Comparison of ENCODE assay signal across 8 cellular contexts in genomic region chr15:58410353-58410752, GRCh38. TPM values are rescaled to one million over a fixed set of nuclear protein-coding genes. Genes with fewer than 3 reads are reported as not detected.
A peak's percentile ranks its signal among the peaks of the same experiment; 100 is the strongest.
DNase-seq lines count a peak whose midpoint lies in the region; ATAC-seq and TF ChIP-seq lines count a peak whose summit lies in the region.

No MANE protein-coding gene starts in this region.

- ATAC-seq in activated naive CD8-positive, alpha-beta T cell treated with anti-CD3 and anti-CD28 coated beads, Interleukin-2, amount 10 ng/mL, durations not matched to agents 7 days and 5 days (ENCODE audit: low read depth), result peak; percentile 76
- peak; percentile 71 to 91 (median 87) for ATAC-seq in natural killer cell
- ATAC-seq in HG03432 (IDR thresholded peaks at IDR 0.05; ENCODE audit: unreplicated experiment), result no peak

- POLR2A ChIA-PET in activated naive CD8-positive, alpha-beta T cell treated with anti-CD3 and anti-CD28 coated beads, Interleukin-2, amount 10 ng/mL, durations not matched to agents 7 days and 5 days (lab: Charles Lee), result interaction anchor here (0.6 to 2.2 kb wide), 17 partner anchors 17 to 944 kb away, joined by 3 to 19 read pairs (median 3); partner anchors contain the start of genes ADAM10 and MINDY2

- intact Hi-C loops in natural killer cell (cut with micrococcal nuclease), result loop anchor here (10.0 kb wide), 1 partner anchor 76 kb away; no protein-coding TSS in a partner anchor

- peaks cover 22% of the 10 kb centered on the region for H3K36me3 Mint-ChIP-seq in activated naive CD8-positive, alpha-beta T cell treated with anti-CD3 and anti-CD28 coated beads, Interleukin-2, amount 10 ng/mL, durations not matched to agents 7 days and 5 days
- no peaks in the 10 kb centered on the region for H3K36me3 Mint-ChIP-seq in natural killer cell

- peak overlapping the region; percentile 89 for H3K4me3 Mint-ChIP-seq in activated naive CD8-positive, alpha-beta T cell treated with anti-CD3 and anti-CD28 coated beads, Interleukin-2, amount 10 ng/mL, durations not matched to agents 7 days and 5 days
- peak overlapping the region; percentile 99 for H3K4me3 Mint-ChIP-seq in natural killer cell

- peak; percentile 46 for DNase-seq in AG09319 (ENCODE audit: extremely low read depth, low read depth)
- DNase-seq in NCI-H2196 (lab: John Stamatoyannopoulos, UW; ENCODE audit: unreplicated experiment), result peak; percentile 6
- DNase-seq in activated naive CD8-positive, alpha-beta T cell treated with anti-CD3 and anti-CD28 coated beads, Interleukin-2, amount 10 ng/mL, durations not matched to agents 7 days and 5 days, result peak; percentile 39
- DNase-seq in natural killer cell, result peak; percentile 22
- no peak for DNase-seq in NCI-H345 treated with DMSO at 0.1 percent for 48 hours (lab: John Stamatoyannopoulos, UW; ENCODE audit: unreplicated experiment)
- no peak for DNase-seq in NCI-H1930 (lab: John Stamatoyannopoulos, UW)
- no peak for DNase-seq in UCSD-AML1 (lab: John Stamatoyannopoulos, UW; ENCODE audit: unreplicated experiment)

- peaks cover 1% of the 10 kb centered on the region for H3K9me3 Mint-ChIP-seq in activated naive CD8-positive, alpha-beta T cell treated with anti-CD3 and anti-CD28 coated beads, Interleukin-2, amount 10 ng/mL, durations not matched to agents 7 days and 5 days
- H3K9me3 Mint-ChIP-seq in natural killer cell, result no peaks in the 10 kb centered on the region

- peaks cover 20% of the 10 kb centered on the region for H3K4me1 Mint-ChIP-seq in activated naive CD8-positive, alpha-beta T cell treated with anti-CD3 and anti-CD28 coated beads, Interleukin-2, amount 10 ng/mL, durations not matched to agents 7 days and 5 days
- H3K4me1 Mint-ChIP-seq in natural killer cell, result peaks cover 28 to 34% of the 10 kb centered on the region in 2 donors

- no peaks in the 10 kb centered on the region for H3K27me3 Mint-ChIP-seq in activated naive CD8-positive, alpha-beta T cell treated with anti-CD3 and anti-CD28 coated beads, Interleukin-2, amount 10 ng/mL, durations not matched to agents 7 days and 5 days
- H3K27me3 Mint-ChIP-seq in natural killer cell (ENCODE audit: low read depth in 2 of 2), result no peaks in the 10 kb centered on the region

- TF ChIP-seq CTCF in AG09319 (IDR thresholded peaks at IDR 0.05; ENCODE audit: low read depth, low read length) (no peak), natural killer cell (IDR thresholded peaks at IDR 0.05) (no peak)

- peak overlapping the region; percentile 88 for H3K27ac Mint-ChIP-seq in activated naive CD8-positive, alpha-beta T cell treated with anti-CD3 and anti-CD28 coated beads, Interleukin-2, amount 10 ng/mL, durations not matched to agents 7 days and 5 days
- H3K27ac Mint-ChIP-seq in natural killer cell, result peak overlapping the region; percentile 95

RNA-seq across cellular contexts. Expression of gene LIPC, which starts 21.4 kb away (rescaled TPM):
- 1 to 10 TPM; 7.4 to 9.0 TPM for total RNA-seq in activated naive CD8-positive, alpha-beta T cell treated with anti-CD3 and anti-CD28 coated beads, Interleukin-2, amount 10 ng/mL, durations not matched to agents 7 days and 5 days
- total RNA-seq in natural killer cell, result 1 to 10 TPM; 5.3 to 7.1 (median 5.3) TPM

Comparison
In these comparisons a context has a peak if more than half of its experiments do, and no peak if none do; other contexts are left out.
1. DNase-seq: peak in AG09319 (single experiment), NCI-H2196 (single experiment), activated naive CD8-positive, alpha-beta T cell treated with anti-CD3 and anti-CD28 coated beads, Interleukin-2, amount 10 ng/mL, durations not matched to agents 7 days and 5 days (single experiment) and natural killer cell (single experiment); none in NCI-H345 treated with DMSO at 0.1 percent for 48 hours (single experiment), NCI-H1930 (0 of 2) and UCSD-AML1 (single experiment).